In genomic region chr16:28121527-28121926, GRCh38 we compare ENCODE assay signal across 12 cellular contexts. TPM values are rescaled to one million over a fixed set of nuclear protein-coding genes. Genes with fewer than 3 reads are reported as not detected.
DNase-seq lines count a peak whose midpoint lies in the region; ATAC-seq, FAIRE-seq and TF ChIP-seq lines count a peak whose summit lies in the region.
"Had no signal": no experiment of that assay in that cellular context is flagged by ENCODE, and none has a peak within 500 bp of the region (broad histone marks: within the 10 kb centered on the region; RNA-seq: fewer than 3 reads in every experiment).

No MANE protein-coding gene starts in this region.

- no peak for ATAC-seq in T-cell (replicated peaks in 1 of 4)
- no peak for ATAC-seq in stimulated activated naive B cell treated with anti-CD40 and anti-IgM and Interleukin-4, amounts not matched to agents 10 μg/mL and 1 μg/mL and 100 μg/mL, for 72 hours (replicated peaks)
- ATAC-seq in GM21737 (IDR thresholded peaks at IDR 0.05; ENCODE audit: unreplicated experiment) = no peak
- ATAC-seq: K562, PC-3 had no signal

- no peak overlapping the region for H3K4me3 Mint-ChIP-seq in activated naive CD4-positive, alpha-beta T cell treated with anti-CD3 and anti-CD28 coated beads for 36 hours
- H3K4me3 Mint-ChIP-seq in activated naive CD4-positive, alpha-beta T cell treated with anti-CD3 and anti-CD28 coated beads, Interleukin-2, amount 10 ng/mL, durations not matched to agents 7 days and 5 days = no peak overlapping the region
- H3K4me3 Mint-ChIP-seq in T-cell = no peak overlapping the region
- no peak overlapping the region for H3K4me3 Mint-ChIP-seq in stimulated activated naive B cell treated with anti-CD40 and anti-IgM and Interleukin-4, amounts not matched to agents 10 μg/mL and 1 μg/mL and 100 μg/mL, for 72 hours

- DNase-seq in activated naive CD4-positive, alpha-beta T cell treated with anti-CD3 and anti-CD28 coated beads for 36 hours = no peak
- no peak for DNase-seq in activated naive CD4-positive, alpha-beta T cell treated with anti-CD3 and anti-CD28 coated beads, Interleukin-2, amount 10 ng/mL, durations not matched to agents 7 days and 5 days
- no peak for DNase-seq in T-cell
- no peak for DNase-seq in endothelial cell of umbilical vein (ENCODE audit: low read depth, low spot score)
- no peak for DNase-seq in stimulated activated naive B cell treated with anti-CD40 and anti-IgM and Interleukin-4, amounts not matched to agents 10 μg/mL and 1 μg/mL and 100 μg/mL, for 72 hours
- no peak for DNase-seq in ACHN
- DNase-seq: GOT3, NCI-H146, PC-3 had no signal

- H3K9me3 ChIP-seq in endothelial cell of umbilical vein (replicated peaks; ENCODE audit: control insufficient read depth, insufficient read depth, low read length) = no peaks in the 10 kb centered on the region

- H3K36me3 Mint-ChIP-seq in activated naive CD4-positive, alpha-beta T cell treated with anti-CD3 and anti-CD28 coated beads for 36 hours (ENCODE audit: low read depth) = peaks cover 35% of the 10 kb centered on the region
- H3K36me3 Mint-ChIP-seq in activated naive CD4-positive, alpha-beta T cell treated with anti-CD3 and anti-CD28 coated beads, Interleukin-2, amount 10 ng/mL, durations not matched to agents 7 days and 5 days = peaks cover 61% of the 10 kb centered on the region
- H3K36me3 Mint-ChIP-seq in T-cell = peaks cover 61% of the 10 kb centered on the region
- peaks cover 52 to 66% of the 10 kb centered on the region in 2 donors for H3K36me3 Mint-ChIP-seq in stimulated activated naive B cell treated with anti-CD40 and anti-IgM and Interleukin-4, amounts not matched to agents 10 μg/mL and 1 μg/mL and 100 μg/mL, for 72 hours

- no peaks in the 10 kb centered on the region for H3K9me1 ChIP-seq in endothelial cell of umbilical vein (replicated peaks; ENCODE audit: control insufficient read depth, extremely low read depth, insufficient read depth, low read length)

- no peak overlapping the region for H3K27ac ChIP-seq in endothelial cell of umbilical vein (ENCODE audit: insufficient read depth, low read depth, low read length)
- H3K27ac ChIP-seq: HL-60 had no signal

- TF ChIP-seq POLR2A in endothelial cell of umbilical vein (IDR thresholded peaks at IDR 0.05; ENCODE audit: low read depth, low read length) = no peak

- H3K4me1 Mint-ChIP-seq in activated naive CD4-positive, alpha-beta T cell treated with anti-CD3 and anti-CD28 coated beads for 36 hours (ENCODE audit: low read depth) = peaks cover under 1% of the 10 kb centered on the region
- H3K4me1 Mint-ChIP-seq in activated naive CD4-positive, alpha-beta T cell treated with anti-CD3 and anti-CD28 coated beads, Interleukin-2, amount 10 ng/mL, durations not matched to agents 7 days and 5 days = no peaks in the 10 kb centered on the region
- peaks cover 0 to 3% (median 0%) of the 10 kb centered on the region in 3 donors for H3K4me1 Mint-ChIP-seq in T-cell
- peaks cover under 1 to 11% of the 10 kb centered on the region in 2 donors for H3K4me1 Mint-ChIP-seq in stimulated activated naive B cell treated with anti-CD40 and anti-IgM and Interleukin-4, amounts not matched to agents 10 μg/mL and 1 μg/mL and 100 μg/mL, for 72 hours

- in situ Hi-C loops in ACHN (cut with HindIII; ENCODE audit: low pct_ligation_motif_present, low pct_unique_long_range_greater_than_20kb, low sequenced_read_pairs) = no loop called here

- H2AFZ ChIP-seq in endothelial cell of umbilical vein (ENCODE audit: low read depth, low read length) = no peak overlapping the region

- no peak overlapping the region for H3K4me2 ChIP-seq in endothelial cell of umbilical vein (ENCODE audit: insufficient read depth, low read length)

- no TSS peak for BruUV-seq in endothelial cell of umbilical vein (replicated peaks; lab: Mats Ljungman, UMichigan)

- intact Hi-C loops in activated naive CD4-positive, alpha-beta T cell treated with anti-CD3 and anti-CD28 coated beads for 36 hours (cut with micrococcal nuclease) = no loop called here
- intact Hi-C loops in endothelial cell of umbilical vein (cut with micrococcal nuclease) = no loop called here

- CTCF ChIA-PET in activated naive CD4-positive, alpha-beta T cell treated with anti-CD3 and anti-CD28 coated beads for 36 hours (lab: Charles Lee) = no interaction called here
- CTCF ChIA-PET in activated naive CD4-positive, alpha-beta T cell treated with anti-CD3 and anti-CD28 coated beads, Interleukin-2, amount 10 ng/mL, durations not matched to agents 7 days and 5 days (lab: Charles Lee) = no interaction called here
- CTCF ChIA-PET in T-cell (lab: Charles Lee) (interaction anchor here in 1 of 2 donors (0.5 kb wide), 1 partner anchor 62 kb away, joined by 3 read pairs; no protein-coding TSS in a partner anchor), endothelial cell of umbilical vein (lab: Charles Lee) (no interaction called here)

- no peaks in the 10 kb centered on the region for H4K20me1 ChIP-seq in endothelial cell of umbilical vein (replicated peaks; ENCODE audit: control insufficient read depth, extremely low read depth, insufficient read depth, low read length)

- dilution Hi-C loops in endothelial cell of umbilical vein (cut with MboI; ENCODE audit: extremely low pct_ligation_motif_present, low sequenced_read_pairs) = no loop called here

- no peaks in the 10 kb centered on the region for H3K27me3 Mint-ChIP-seq in activated naive CD4-positive, alpha-beta T cell treated with anti-CD3 and anti-CD28 coated beads for 36 hours (ENCODE audit: low read depth)
- no peaks in the 10 kb centered on the region for H3K27me3 Mint-ChIP-seq in activated naive CD4-positive, alpha-beta T cell treated with anti-CD3 and anti-CD28 coated beads, Interleukin-2, amount 10 ng/mL, durations not matched to agents 7 days and 5 days
- no peaks in the 10 kb centered on the region for H3K27me3 Mint-ChIP-seq in T-cell
- H3K27me3 Mint-ChIP-seq in stimulated activated naive B cell treated with anti-CD40 and anti-IgM and Interleukin-4, amounts not matched to agents 10 μg/mL and 1 μg/mL and 100 μg/mL, for 72 hours = no peaks in the 10 kb centered on the region

- TF ChIP-seq CTCF in endothelial cell of umbilical vein (IDR thresholded peaks at IDR 0.05; ENCODE audit: extremely low read depth in 1 of 2, insufficient read depth in 1 of 2, low read depth in 1 of 2, low read length in 2 of 2) = no peak

- peaks cover 21 to 34% of the 10 kb centered on the region in 2 experiments for H3K36me3 ChIP-seq in endothelial cell of umbilical vein (ENCODE audit: control insufficient read depth in 2 of 2, extremely low read depth in 1 of 2, insufficient read depth in 2 of 2, low read length in 2 of 2)

- H3K27me3 ChIP-seq in endothelial cell of umbilical vein (ENCODE audit: control insufficient read depth in 2 of 2, insufficient read depth in 2 of 2, low read length in 2 of 2) = no peaks in the 10 kb centered on the region

- H3K27ac Mint-ChIP-seq in activated naive CD4-positive, alpha-beta T cell treated with anti-CD3 and anti-CD28 coated beads for 36 hours = peak overlapping the region; percentile 12
- no peak overlapping the region for H3K27ac Mint-ChIP-seq in activated naive CD4-positive, alpha-beta T cell treated with anti-CD3 and anti-CD28 coated beads, Interleukin-2, amount 10 ng/mL, durations not matched to agents 7 days and 5 days
- H3K27ac Mint-ChIP-seq in T-cell = peak overlapping the region; percentile 46 to 50
- peak overlapping the region; percentile 2 for H3K27ac Mint-ChIP-seq in stimulated activated naive B cell treated with anti-CD40 and anti-IgM and Interleukin-4, amounts not matched to agents 10 μg/mL and 1 μg/mL and 100 μg/mL, for 72 hours

- no peak overlapping the region for H3K9ac ChIP-seq in endothelial cell of umbilical vein (replicated peaks; ENCODE audit: extremely low read depth, insufficient read depth, low read length)

- no peaks in the 10 kb centered on the region for H3K4me1 ChIP-seq in endothelial cell of umbilical vein (ENCODE audit: control insufficient read depth, extremely low read depth, insufficient read depth, low read length)

- POLR2A ChIA-PET in T-cell (lab: Charles Lee) (no interaction called here), endothelial cell of umbilical vein (lab: Charles Lee) (no interaction called here)

- peak; percentile 52 for FAIRE-seq in endothelial cell of umbilical vein (lab: Jason Lieb, UNC)
- FAIRE-seq: K562 had no signal

- no peaks in the 10 kb centered on the region for H3K9me3 Mint-ChIP-seq in activated naive CD4-positive, alpha-beta T cell treated with anti-CD3 and anti-CD28 coated beads for 36 hours
- no peaks in the 10 kb centered on the region for H3K9me3 Mint-ChIP-seq in activated naive CD4-positive, alpha-beta T cell treated with anti-CD3 and anti-CD28 coated beads, Interleukin-2, amount 10 ng/mL, durations not matched to agents 7 days and 5 days
- no peaks in the 10 kb centered on the region for H3K9me3 Mint-ChIP-seq in T-cell
- no peaks in the 10 kb centered on the region for H3K9me3 Mint-ChIP-seq in stimulated activated naive B cell treated with anti-CD40 and anti-IgM and Interleukin-4, amounts not matched to agents 10 μg/mL and 1 μg/mL and 100 μg/mL, for 72 hours

- H3K4me3 ChIP-seq in endothelial cell of umbilical vein (replicated peaks in 1 of 3; ENCODE audit: insufficient read depth in 1 of 3, low read depth in 1 of 3, low read length in 3 of 3) = no peak overlapping the region
- H3K4me3 ChIP-seq: K562 had no signal

- H3K79me2 ChIP-seq in endothelial cell of umbilical vein (ENCODE audit: control insufficient read depth, insufficient read depth, low read length) = no peaks in the 10 kb centered on the region

TF ChIP-seq in endothelial cell of umbilical vein, 7 proteins besides CTCF, POLR2A, EP300 and RAD21 (continues in another document):
- TF ChIP-seq POLR2AphosphoS5 (IDR thresholded peaks at IDR 0.05; ENCODE audit: insufficient read depth, low read depth, low read length) (no peak), FOS (IDR thresholded peaks at IDR 0.05; ENCODE audit: borderline replicate concordance, insufficient read depth, low read length) (no peak), GATA2 (IDR thresholded peaks at IDR 0.05; ENCODE audit: insufficient read depth, insufficient read length, low read depth, low read length) (no peak), MYC (IDR thresholded peaks at IDR 0.05; ENCODE audit: low read depth, low read length) (no peak), JUN (IDR thresholded peaks at IDR 0.05; ENCODE audit: borderline replicate concordance, insufficient read depth, insufficient read length, low read depth) (no peak), EZH2 (IDR thresholded peaks at IDR 0.05; ENCODE audit: borderline replicate concordance, low read depth, low read length, severe bottlenecking) (no peak)

RNA-seq across cellular contexts. Expression of gene GSG1L, which starts 58.0 kb away (rescaled TPM):
- not detected for total RNA-seq in activated naive CD4-positive, alpha-beta T cell treated with anti-CD3 and anti-CD28 coated beads for 36 hours
- total RNA-seq in T-cell = not detected
- total RNA-seq in endothelial cell of umbilical vein = not detected in 2 replicates
- 0.06 and 0.14 TPM in 2 replicates for polyA plus RNA-seq in endothelial cell of umbilical vein
- polyA plus RNA-seq in endothelial cell of umbilical vein (2011; cell fraction: cytosol; rRNA removed) = 0.16 TPM in 1 of 2 replicates, not detected in the other
- polyA plus RNA-seq in endothelial cell of umbilical vein (2011; cell fraction: nucleus; rRNA removed) = not detected in 2 replicates
- not detected in 2 replicates for polyA plus RNA-seq in endothelial cell of umbilical vein (2012)
- polyA minus RNA-seq in endothelial cell of umbilical vein = 0.32 TPM in 1 of 2 replicates, not detected in the other
- not detected for polyA minus RNA-seq in endothelial cell of umbilical vein (2011; cell fraction: cytosol; rRNA and poly(A)+ RNA removed)
- not detected in 2 replicates for polyA minus RNA-seq in endothelial cell of umbilical vein (2011; cell fraction: nucleus; rRNA and poly(A)+ RNA removed)
- total RNA-seq: K562, PC-3 had no signal
- polyA plus RNA-seq: K562 had no signal
